In the genomic region with DNA sequence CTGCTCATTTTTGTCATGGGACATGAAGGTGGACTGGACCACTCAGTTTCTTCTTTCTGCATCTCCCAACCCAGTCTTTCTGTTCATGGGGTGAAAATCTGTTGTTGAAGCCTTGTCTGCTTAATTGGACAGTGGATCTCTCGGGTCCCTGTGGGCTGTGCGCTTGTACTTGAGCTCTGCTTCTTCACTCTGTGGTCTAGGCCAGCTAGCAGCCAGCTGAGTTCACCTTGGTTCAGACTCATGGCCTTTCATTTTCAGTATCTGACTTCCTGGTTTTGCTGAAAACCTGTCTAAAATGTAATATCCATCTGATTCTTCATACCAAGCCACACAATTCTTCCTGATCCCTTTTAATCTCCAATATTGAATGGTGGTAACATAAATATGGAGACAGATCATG, we compare ENCODE assay signal across 16 cellular contexts.
DNase-seq lines count a peak whose midpoint lies in the region; ATAC-seq and TF ChIP-seq lines count a peak whose summit lies in the region.
"Had no signal": no experiment of that assay in that cellular context is flagged by ENCODE, and none has a peak within 500 bp of the region (broad histone marks: within the 10 kb centered on the region; RNA-seq: fewer than 3 reads in every experiment).

No MANE protein-coding gene starts in this region.

- H3K9me2 ChIP-seq in GM23248 (ENCODE audit: insufficient read depth) = no peaks in the 10 kb centered on the region

- H3K27ac Mint-ChIP-seq in CD4-positive, alpha-beta T cell = no peak overlapping the region
- H3K27ac Mint-ChIP-seq: GM23338 had no signal

- no peaks in the 10 kb centered on the region for H3K9me3 ChIP-seq in GM23248 (ENCODE audit: low read depth)
- no peaks in the 10 kb centered on the region for H3K9me3 ChIP-seq in CD4-positive, alpha-beta T cell (ENCODE audit: control insufficient read depth, low read length)
- H3K9me3 ChIP-seq: Peyer's patch had no signal

- H3F3A ChIP-seq in GM23248 (ENCODE audit: insufficient read depth) = no peaks in the 10 kb centered on the region

- H2AFZ ChIP-seq in GM23248 = no peak overlapping the region
- H2AFZ ChIP-seq: GM23338 had no signal

- no peaks in the 10 kb centered on the region for H3K36me3 Mint-ChIP-seq in CD4-positive, alpha-beta T cell (ENCODE audit: low read depth)

- H3K36me3 ChIP-seq in GM23248 (ENCODE audit: low read depth) = no peaks in the 10 kb centered on the region
- H3K36me3 ChIP-seq: Peyer's patch had no signal

- H3K4me1 Mint-ChIP-seq in CD4-positive, alpha-beta T cell (ENCODE audit: low read depth) = no peaks in the 10 kb centered on the region
- H3K4me1 Mint-ChIP-seq: GM23338 had no signal

- no peaks in the 10 kb centered on the region for H3K27me3 ChIP-seq in GM23248 (replicated peaks; ENCODE audit: insufficient read depth)
- no peaks in the 10 kb centered on the region for H3K27me3 ChIP-seq in CD4-positive, alpha-beta T cell (ENCODE audit: control insufficient read depth, insufficient read depth, low read length)
- H3K27me3 ChIP-seq: Peyer's patch had no signal

- in situ Hi-C loops in GM23248 (cut with MboI) = no loop called here

- no peaks in the 10 kb centered on the region for H3K27me3 Mint-ChIP-seq in CD4-positive, alpha-beta T cell
- H3K27me3 Mint-ChIP-seq: IgD-negative memory B cell had no signal

- POLR2A ChIA-PET in CD4-positive, alpha-beta T cell (lab: Charles Lee) = no interaction called here

- TF ChIP-seq CTCF in CD4-positive, alpha-beta T cell (IDR thresholded peaks at IDR 0.05) = no peak

- intact Hi-C loops in CD4-positive, alpha-beta T cell (cut with DNase I, micrococcal nuclease) = no loop called here

- ATAC-seq in GM19043 (IDR thresholded peaks at IDR 0.05; ENCODE audit: low read depth, unreplicated experiment) = peak; percentile 98
- ATAC-seq in HG02852 (IDR thresholded peaks at IDR 0.05; ENCODE audit: unreplicated experiment) = peak; percentile 97
- peak; percentile 90 for ATAC-seq in HG03558 (IDR thresholded peaks at IDR 0.05; ENCODE audit: extremely low read depth, unreplicated experiment)
- ATAC-seq in CD4-positive, alpha-beta T cell (ENCODE audit: poor library complexity) = no peak
- ATAC-seq: GM23338 had no signal

- H3K4me2 ChIP-seq in GM23248 (ENCODE audit: unreplicated experiment) = no peak overlapping the region
- H3K4me2 ChIP-seq: GM23338 had no signal

- no peak overlapping the region for H3K4me3 ChIP-seq in GM23248
- H3K4me3 ChIP-seq: GM23338, Peyer's patch had no signal

- no peak overlapping the region for H3K27ac ChIP-seq in GM23248
- no peak overlapping the region for H3K27ac ChIP-seq in CD4-positive, alpha-beta T cell (ENCODE audit: low read depth, low read length)
- H3K27ac ChIP-seq: Peyer's patch had no signal

- DNase-seq in retina (peak; percentile 6), GM23248 (no peak), KG1 (lab: John Stamatoyannopoulos, UW) (no peak), NCI-H2029 treated with DMSO at 0.1 percent for 48 hours (lab: John Stamatoyannopoulos, UW) (no peak)
- no peak for DNase-seq in CD4-positive, alpha-beta T cell
- DNase-seq: activated CD4-positive, CD25-positive, alpha-beta regulatory T cell; C1 segment of cervical spinal cord; NCI-H1436 treated with DMSO at 0.1 percent for 48 hours; NCI-H510A treated with DMSO at 0.1 percent for 48 hours; Peyer's patch; posterior cingulate gyrus had no signal

- CTCF ChIA-PET in CD4-positive, alpha-beta T cell (lab: Charles Lee) = no interaction called here

- no peaks in the 10 kb centered on the region for H4K20me1 ChIP-seq in GM23248 (ENCODE audit: insufficient read depth)

- no peak overlapping the region for H3K9ac ChIP-seq in GM23248

- no peaks in the 10 kb centered on the region for H3K9me3 Mint-ChIP-seq in CD4-positive, alpha-beta T cell
- H3K9me3 Mint-ChIP-seq: GM23338, IgD-negative memory B cell had no signal

- H3K79me2 ChIP-seq in GM23248 (ENCODE audit: insufficient read depth) = no peaks in the 10 kb centered on the region

- WGBS in GM23248 (ENCODE audit: low coverage in 1 of 2, low lambda C conversion rate in 2 of 2, missing lambda C conversion rate in 2 of 2), 2 experiments = 96% methylated on average over 2 of the region's 2 CpGs

- no peaks in the 10 kb centered on the region for H3K4me1 ChIP-seq in GM23248 (ENCODE audit: insufficient read depth)
- H3K4me1 ChIP-seq: Peyer's patch had no signal

- H3K4me3 Mint-ChIP-seq in CD4-positive, alpha-beta T cell = no peak overlapping the region
- H3K4me3 Mint-ChIP-seq: GM23338 had no signal
